Comparison of ENCODE assay signal across 10 cellular contexts in genomic region chr15:89383635-89384604, GRCh38. TPM values are rescaled to one million over a fixed set of nuclear protein-coding genes. Genes with fewer than 3 reads are reported as not detected.
DNase-seq lines count a peak whose midpoint lies in the region; ATAC-seq and TF ChIP-seq lines count a peak whose summit lies in the region.
"Had no signal": no experiment of that assay in that cellular context is flagged by ENCODE, and none has a peak within 500 bp of the region (broad histone marks: within the 10 kb centered on the region; RNA-seq: fewer than 3 reads in every experiment).

No MANE protein-coding gene starts in this region.

- WGBS in ovary, 3 donors: 30 to 34% (median 32%) methylated on average over 11 of the region's 11 CpGs

- no peaks in the 10 kb centered on the region for H3K9me3 ChIP-seq in HAP-1
- H3K9me3 ChIP-seq in ovary: no peaks in the 10 kb centered on the region
- H3K9me3 ChIP-seq: SJSA1 had no signal

- peak; percentile 79 to 93 for DNase-seq in HAP-1 (ENCODE audit: low spot score in 2 of 2)
- DNase-seq in NCI-H2227 treated with DMSO at 0.1 percent for 48 hours (lab: John Stamatoyannopoulos, UW): peak; percentile 81
- DNase-seq in MCF 10A (ENCODE audit: unreplicated experiment): peak; percentile 96
- DNase-seq in ovary: peak; percentile 51 to 74 (median 59)
- DNase-seq in epidermal melanocyte (ENCODE audit: insufficient read length, low spot score): no peak
- DNase-seq in activated CD8-positive, alpha-beta T cell treated with anti-CD3 and anti-CD28 coated beads for 36 hours: no peak
- no peak for DNase-seq in activated CD4-positive, alpha-beta T cell treated with anti-CD3 and anti-CD28 coated beads, Interleukin-2, amount 50 U/mL, for 1 hour
- DNase-seq: GDM1 had no signal

- TF ChIP-seq EP300 in ovary (IDR thresholded peaks at IDR 0.05): no peak

- H3K27ac Mint-ChIP-seq in MCF 10A (ENCODE audit: low read depth, unreplicated experiment): no peak overlapping the region
- H3K27ac Mint-ChIP-seq in activated CD8-positive, alpha-beta T cell treated with anti-CD3 and anti-CD28 coated beads for 36 hours: no peak overlapping the region

- H3K36me3 ChIP-seq in HAP-1 (replicated peaks): no peaks in the 10 kb centered on the region
- H3K36me3 ChIP-seq in ovary: no peaks in the 10 kb centered on the region
- H3K36me3 ChIP-seq: SJSA1 had no signal

- ATAC-seq in activated CD8-positive, alpha-beta T cell treated with anti-CD3 and anti-CD28 coated beads for 36 hours: no peak
- no peak for ATAC-seq in GM19351 (IDR thresholded peaks at IDR 0.05; ENCODE audit: unreplicated experiment)

- H3K27me3 ChIP-seq in HAP-1 (ENCODE audit: low read depth): no peaks in the 10 kb centered on the region
- H3K27me3 ChIP-seq in ovary: no peaks in the 10 kb centered on the region

- POLR2A ChIA-PET in MCF 10A (lab: Yijun Ruan, JAX): interaction anchor here (0.6 to 1.3 kb wide), 3 partner anchors 17 to 62 kb away, joined by 3 to 5 read pairs (median 3); no protein-coding TSS in a partner anchor
- POLR2A ChIA-PET in activated CD8-positive, alpha-beta T cell treated with anti-CD3 and anti-CD28 coated beads for 36 hours (lab: Charles Lee): no interaction called here

- no TSS peak for BruUV-seq in MCF 10A (replicated peaks; lab: Mats Ljungman, UMichigan)

- no peak for TF ChIP-seq POLR2A in ovary (IDR thresholded peaks at IDR 0.05)

- no peaks in the 10 kb centered on the region for H3K9me3 Mint-ChIP-seq in MCF 10A (ENCODE audit: unreplicated experiment)
- H3K9me3 Mint-ChIP-seq in activated CD8-positive, alpha-beta T cell treated with anti-CD3 and anti-CD28 coated beads for 36 hours: no peaks in the 10 kb centered on the region

- TF ChIP-seq CTCF in MCF 10A (IDR thresholded peaks at IDR 0.05; ENCODE audit: unreplicated experiment) (no peak), ovary (IDR thresholded peaks at IDR 0.05) (no peak)
- no peak for TF ChIP-seq CTCF in activated CD8-positive, alpha-beta T cell treated with anti-CD3 and anti-CD28 coated beads for 36 hours (IDR thresholded peaks at IDR 0.05)

- H3K4me3 ChIP-seq in HAP-1 (no peak overlapping the region), ovary (no peak overlapping the region)
- H3K4me3 ChIP-seq: SJSA1 had no signal

- no peak overlapping the region for H3K4me3 Mint-ChIP-seq in MCF 10A (ENCODE audit: unreplicated experiment)
- no peak overlapping the region for H3K4me3 Mint-ChIP-seq in activated CD8-positive, alpha-beta T cell treated with anti-CD3 and anti-CD28 coated beads for 36 hours

- H3K4me1 ChIP-seq in HAP-1: peaks cover 7% of the 10 kb centered on the region; the same call in 1 of the 2 replicates
- H3K4me1 ChIP-seq in ovary (ENCODE audit: insufficient read depth): peaks cover 2% of the 10 kb centered on the region

- H3K27ac ChIP-seq in ovary: no peak overlapping the region
- H3K27ac ChIP-seq: SJSA1 had no signal

- intact Hi-C loops in MCF 10A (cut with micrococcal nuclease) (no loop called here), ovary (cut with DNase I) (no loop called here)
- intact Hi-C loops in activated CD8-positive, alpha-beta T cell treated with anti-CD3 and anti-CD28 coated beads for 36 hours (cut with micrococcal nuclease): no loop called here

- no peaks in the 10 kb centered on the region for H3K36me3 Mint-ChIP-seq in MCF 10A (ENCODE audit: insufficient read depth, unreplicated experiment)
- no peaks in the 10 kb centered on the region for H3K36me3 Mint-ChIP-seq in activated CD8-positive, alpha-beta T cell treated with anti-CD3 and anti-CD28 coated beads for 36 hours (ENCODE audit: low read depth)

- in situ Hi-C loops in HAP-1 (cut with MboI; ENCODE audit: low sequenced_read_pairs): no loop called here

- no peaks in the 10 kb centered on the region for H3K4me1 Mint-ChIP-seq in MCF 10A (ENCODE audit: insufficient read depth, unreplicated experiment)
- peaks cover 2% of the 10 kb centered on the region for H3K4me1 Mint-ChIP-seq in activated CD8-positive, alpha-beta T cell treated with anti-CD3 and anti-CD28 coated beads for 36 hours (ENCODE audit: low read depth)

- H3K27me3 Mint-ChIP-seq in MCF 10A (ENCODE audit: insufficient read depth, unreplicated experiment): peaks cover 48% of the 10 kb centered on the region
- peaks cover 32% of the 10 kb centered on the region for H3K27me3 Mint-ChIP-seq in activated CD8-positive, alpha-beta T cell treated with anti-CD3 and anti-CD28 coated beads for 36 hours

- CTCF ChIA-PET in MCF 10A (lab: Yijun Ruan, JAX): interaction anchor here (0.5 to 3.7 kb wide), 4 partner anchors 25 to 57 kb away, joined by 3 to 15 read pairs (median 4); no protein-coding TSS in a partner anchor
- CTCF ChIA-PET in activated CD8-positive, alpha-beta T cell treated with anti-CD3 and anti-CD28 coated beads for 36 hours (lab: Charles Lee): interaction anchor here (14.0 kb wide), 1 partner anchor 25 kb away, joined by 165 read pairs; no protein-coding TSS in a partner anchor

RNA-seq across cellular contexts. Expression of gene POLG, which starts 49.3 kb away (rescaled TPM):
- total RNA-seq in MCF 10A (2022) (52.9 and 62.2 TPM in 2 replicates), ovary (10 to 100 TPM; 33.0 to 52.0 (median 43.0) TPM)
- 10 to 100 TPM; 19.8 to 25.0 TPM for polyA plus RNA-seq in ovary
- total RNA-seq in activated CD8-positive, alpha-beta T cell treated with anti-CD3 and anti-CD28 coated beads for 36 hours: 100 to 1,000 TPM; 101 to 106 TPM

Comparison
In these comparisons a context has a peak if more than half of its experiments do, and no peak if none do; other contexts are left out.
1. DNase-seq: peak in HAP-1 (2 of 2), NCI-H2227 treated with DMSO at 0.1 percent for 48 hours (single experiment), MCF 10A (single experiment) and ovary (5 of 5); none in epidermal melanocyte (single experiment), activated CD8-positive, alpha-beta T cell treated with anti-CD3 and anti-CD28 coated beads for 36 hours (single experiment) and activated CD4-positive, alpha-beta T cell treated with anti-CD3 and anti-CD28 coated beads, Interleukin-2, amount 50 U/mL, for 1 hour (single experiment).